In the genomic region with DNA sequence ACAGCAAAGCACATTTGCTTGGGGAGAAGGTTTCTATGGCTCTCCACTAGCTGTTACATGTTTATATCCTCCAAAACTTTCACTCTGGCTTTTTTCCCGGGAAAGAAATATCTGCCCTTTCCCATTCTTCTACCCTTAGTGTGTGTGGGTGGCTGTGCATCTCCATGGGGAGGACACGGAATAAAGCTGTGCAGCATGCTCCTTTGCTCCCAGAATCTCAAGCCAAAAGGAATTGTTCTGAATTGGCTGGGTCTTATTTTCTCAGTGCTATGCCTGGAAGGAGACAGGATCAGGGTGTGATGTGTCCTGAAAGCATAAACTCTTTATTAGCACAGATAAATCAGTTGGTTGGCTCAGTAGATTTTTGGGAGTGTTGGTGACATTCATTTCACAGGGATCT, we compare ENCODE assay signal across 17 cellular contexts.
DNase-seq lines count a peak whose midpoint lies in the region; ATAC-seq and TF ChIP-seq lines count a peak whose summit lies in the region.
"Had no signal": no experiment of that assay in that cellular context is flagged by ENCODE, and none has a peak within 500 bp of the region (broad histone marks: within the 10 kb centered on the region; RNA-seq: fewer than 3 reads in every experiment).

No MANE protein-coding gene starts in this region.

- CTCF ChIA-PET in MCF 10A (lab: Yijun Ruan, JAX), result no interaction called here

- H3K4me1 Mint-ChIP-seq in MCF 10A (ENCODE audit: insufficient read depth, unreplicated experiment), result peaks cover 6% of the 10 kb centered on the region
- H3K4me1 Mint-ChIP-seq: activated T-helper 17 cell treated with anti-CD3 and anti-CD28 coated beads, Interleukin-2, amount 50 U/mL, for 72 hours; central memory CD8-positive, alpha-beta T cell had no signal

- POLR2A ChIA-PET in MCF 10A (lab: Yijun Ruan, JAX), result no interaction called here

- intact Hi-C loops in MCF 10A (cut with micrococcal nuclease) (no loop called here), breast epithelium (cut with DNase I; ENCODE audit: low total_unique reads) (no loop called here), testis (cut with DNase I; ENCODE audit: low total_unique reads) (no loop called here)

- H3K27ac ChIP-seq in breast epithelium, result peak overlapping the region in 1 of 2 donors; percentile 26
- H3K27ac ChIP-seq in testis, result no peak overlapping the region
- H3K27ac ChIP-seq: 22Rv1, spleen had no signal

- no peaks in the 10 kb centered on the region for H3K4me1 ChIP-seq in breast epithelium
- H3K4me1 ChIP-seq in testis, result peaks cover 25% of the 10 kb centered on the region
- H3K4me1 ChIP-seq: spleen had no signal

- H3K9me3 Mint-ChIP-seq in MCF 10A (ENCODE audit: unreplicated experiment), result no peaks in the 10 kb centered on the region
- H3K9me3 Mint-ChIP-seq: activated T-helper 17 cell treated with anti-CD3 and anti-CD28 coated beads, Interleukin-2, amount 50 U/mL, for 72 hours had no signal

- no peaks in the 10 kb centered on the region for H3K36me3 ChIP-seq in breast epithelium
- H3K36me3 ChIP-seq in testis (ENCODE audit: low read depth, missing control alignments), result no peaks in the 10 kb centered on the region
- H3K36me3 ChIP-seq: spleen, tibial nerve had no signal

- ATAC-seq in GM21447 (IDR thresholded peaks at IDR 0.05; ENCODE audit: unreplicated experiment), result no peak
- ATAC-seq: activated T-helper 17 cell treated with anti-CD3 and anti-CD28 coated beads, Interleukin-2, amount 50 U/mL, for 72 hours had no signal

- 22 to 24% methylated on average over 2 of the region's 2 CpGs for WGBS in testis, 2 donors

- H3K9me3 ChIP-seq in breast epithelium (no peaks in the 10 kb centered on the region), testis (no peaks in the 10 kb centered on the region)
- H3K9me3 ChIP-seq: spleen, tibial nerve had no signal

- TF ChIP-seq CTCF in MCF 10A (IDR thresholded peaks at IDR 0.05; ENCODE audit: unreplicated experiment) (no peak), breast epithelium (IDR thresholded peaks at IDR 0.05) (no peak), testis (IDR thresholded peaks at IDR 0.05) (no peak)

- no peak overlapping the region for H3K4me3 Mint-ChIP-seq in MCF 10A (ENCODE audit: unreplicated experiment)
- H3K4me3 Mint-ChIP-seq: activated T-helper 17 cell treated with anti-CD3 and anti-CD28 coated beads, Interleukin-2, amount 50 U/mL, for 72 hours; central memory CD8-positive, alpha-beta T cell had no signal

- BruUV-seq in MCF 10A (replicated peaks; lab: Mats Ljungman, UMichigan), result no TSS peak

- TF ChIP-seq POLR2A in breast epithelium (IDR thresholded peaks at IDR 0.05) (no peak), testis (IDR thresholded peaks at IDR 0.05) (no peak)

- DNase-seq in MCF 10A (ENCODE audit: unreplicated experiment) (no peak), breast epithelium (ENCODE audit: low spot score in 2 of 2) (no peak), epidermal melanocyte (ENCODE audit: insufficient read length, low spot score) (peak; percentile 23), medulla oblongata (ENCODE audit: extremely low spot score) (peak; percentile 73), testis (peak; percentile 45), activated T-cell treated with anti-CD3 and anti-CD28 coated beads for 4 hours (no peak), RPMI8226 (no peak)
- DNase-seq: activated CD4-positive, alpha-beta T cell treated with anti-CD3 and anti-CD28 coated beads, Interleukin-2, amount 50 U/mL, for 48 hours; erythroblast; KG1; NCI-H1694; spleen had no signal

- peak overlapping the region; percentile 36 for H3K27ac Mint-ChIP-seq in MCF 10A (ENCODE audit: low read depth, unreplicated experiment)
- H3K27ac Mint-ChIP-seq: activated T-helper 17 cell treated with anti-CD3 and anti-CD28 coated beads, Interleukin-2, amount 50 U/mL, for 72 hours had no signal

- no peaks in the 10 kb centered on the region for H3K27me3 Mint-ChIP-seq in MCF 10A (ENCODE audit: insufficient read depth, unreplicated experiment)

- no peaks in the 10 kb centered on the region for H3K36me3 Mint-ChIP-seq in MCF 10A (ENCODE audit: insufficient read depth, unreplicated experiment)

- H3K27me3 ChIP-seq in breast epithelium, result no peaks in the 10 kb centered on the region
- no peaks in the 10 kb centered on the region for H3K27me3 ChIP-seq in testis
- H3K27me3 ChIP-seq: spleen, tibial nerve had no signal

- no peak overlapping the region for H3K4me3 ChIP-seq in breast epithelium
- H3K4me3 ChIP-seq in testis, result no peak overlapping the region
- H3K4me3 ChIP-seq: spleen, tibial nerve had no signal

Comparison
In these comparisons a context has a peak if more than half of its experiments do, and no peak if none do; other contexts are left out.
1. DNase-seq: peak in epidermal melanocyte (single experiment), medulla oblongata (single experiment) and testis (single experiment); none in MCF 10A (single experiment), breast epithelium (0 of 2), activated T-cell treated with anti-CD3 and anti-CD28 coated beads for 4 hours (single experiment) and RPMI8226 (single experiment).